ENCODE assay signal across 10 cellular contexts in the genomic region with DNA sequence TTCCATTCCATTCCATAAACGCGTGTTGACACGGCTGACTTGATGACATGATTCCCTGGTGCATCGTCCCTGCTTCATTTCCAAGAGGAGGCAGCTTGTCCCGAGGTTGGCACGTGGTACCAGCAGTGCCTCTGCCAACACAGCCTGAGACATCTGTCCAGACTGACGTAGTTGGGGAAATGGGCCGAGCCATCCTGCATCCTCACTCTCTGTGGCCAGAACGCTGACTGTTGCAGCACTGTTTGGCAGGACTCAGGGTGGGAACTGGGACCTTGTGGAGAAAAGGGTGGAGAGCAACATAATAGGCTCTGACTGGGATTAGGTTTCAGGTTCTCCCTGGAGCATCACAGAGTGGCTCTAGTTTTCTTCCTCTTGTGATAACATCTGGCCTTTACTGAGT.
DNase-seq lines count a peak whose midpoint lies in the region; ATAC-seq and TF ChIP-seq lines count a peak whose summit lies in the region.
"Had no signal": no experiment of that assay in that cellular context is flagged by ENCODE, and none has a peak within 500 bp of the region (broad histone marks: within the 10 kb centered on the region; RNA-seq: fewer than 3 reads in every experiment).

No MANE protein-coding gene starts in this region.

- peak; percentile 97 for DNase-seq in DMS 273 (lab: John Stamatoyannopoulos, UW; ENCODE audit: unreplicated experiment)
- DNase-seq in NCI-H524 treated with DMSO at 0.1 percent for 48 hours (lab: John Stamatoyannopoulos, UW), result peak; percentile 66
- peak; percentile 97 for DNase-seq in foreskin fibroblast
- DNase-seq in posterior cingulate gyrus, result peak; percentile 84 to 99 (median 93)
- no peak for DNase-seq in SIG-M5 treated with dmso at 0.1 percent for 504 hours (lab: John Stamatoyannopoulos, UW; ENCODE audit: unreplicated experiment)
- DNase-seq in GM19240 (ENCODE audit: insufficient read length, low spot score), result no peak
- DNase-seq: activated naive CD4-positive, alpha-beta T cell treated with anti-CD3 and anti-CD28 coated beads for 36 hours; upper lobe of left lung had no signal

- no peak overlapping the region for H3K4me3 ChIP-seq in foreskin fibroblast (ENCODE audit: low read depth in 1 of 2, low read length in 2 of 2)
- H3K4me3 ChIP-seq: upper lobe of left lung had no signal

- intact Hi-C loops in posterior cingulate gyrus (cut with DNase I), result no loop called here

- TF ChIP-seq CTCF in foreskin fibroblast (IDR thresholded peaks at IDR 0.05; ENCODE audit: low read depth, low read length), result no peak

- no peak for ATAC-seq in GM21526 (IDR thresholded peaks at IDR 0.05; ENCODE audit: low FRiP score, unreplicated experiment)
- ATAC-seq in GM21786 (IDR thresholded peaks at IDR 0.05; ENCODE audit: unreplicated experiment), result no peak

Comparison
In these comparisons a context has a peak if more than half of its experiments do, and no peak if none do; other contexts are left out.
1. DNase-seq: peak in DMS 273 (single experiment), NCI-H524 treated with DMSO at 0.1 percent for 48 hours (single experiment), foreskin fibroblast (2 of 2) and posterior cingulate gyrus (10 of 10); none in SIG-M5 treated with dmso at 0.1 percent for 504 hours (single experiment) and GM19240 (single experiment).